ENCODE assay signal across 1 cellular context in genomic region chr17:62562656-62563055, GRCh38.
TF ChIP-seq lines count a peak whose summit lies in the region.

No MANE protein-coding gene starts in this region.

TF ChIP-seq in HEK293, 187 proteins besides CTCF, POLR2A, EP300 and RAD21 (continued from another document):
- TF ChIP-seq, protein P1, sequence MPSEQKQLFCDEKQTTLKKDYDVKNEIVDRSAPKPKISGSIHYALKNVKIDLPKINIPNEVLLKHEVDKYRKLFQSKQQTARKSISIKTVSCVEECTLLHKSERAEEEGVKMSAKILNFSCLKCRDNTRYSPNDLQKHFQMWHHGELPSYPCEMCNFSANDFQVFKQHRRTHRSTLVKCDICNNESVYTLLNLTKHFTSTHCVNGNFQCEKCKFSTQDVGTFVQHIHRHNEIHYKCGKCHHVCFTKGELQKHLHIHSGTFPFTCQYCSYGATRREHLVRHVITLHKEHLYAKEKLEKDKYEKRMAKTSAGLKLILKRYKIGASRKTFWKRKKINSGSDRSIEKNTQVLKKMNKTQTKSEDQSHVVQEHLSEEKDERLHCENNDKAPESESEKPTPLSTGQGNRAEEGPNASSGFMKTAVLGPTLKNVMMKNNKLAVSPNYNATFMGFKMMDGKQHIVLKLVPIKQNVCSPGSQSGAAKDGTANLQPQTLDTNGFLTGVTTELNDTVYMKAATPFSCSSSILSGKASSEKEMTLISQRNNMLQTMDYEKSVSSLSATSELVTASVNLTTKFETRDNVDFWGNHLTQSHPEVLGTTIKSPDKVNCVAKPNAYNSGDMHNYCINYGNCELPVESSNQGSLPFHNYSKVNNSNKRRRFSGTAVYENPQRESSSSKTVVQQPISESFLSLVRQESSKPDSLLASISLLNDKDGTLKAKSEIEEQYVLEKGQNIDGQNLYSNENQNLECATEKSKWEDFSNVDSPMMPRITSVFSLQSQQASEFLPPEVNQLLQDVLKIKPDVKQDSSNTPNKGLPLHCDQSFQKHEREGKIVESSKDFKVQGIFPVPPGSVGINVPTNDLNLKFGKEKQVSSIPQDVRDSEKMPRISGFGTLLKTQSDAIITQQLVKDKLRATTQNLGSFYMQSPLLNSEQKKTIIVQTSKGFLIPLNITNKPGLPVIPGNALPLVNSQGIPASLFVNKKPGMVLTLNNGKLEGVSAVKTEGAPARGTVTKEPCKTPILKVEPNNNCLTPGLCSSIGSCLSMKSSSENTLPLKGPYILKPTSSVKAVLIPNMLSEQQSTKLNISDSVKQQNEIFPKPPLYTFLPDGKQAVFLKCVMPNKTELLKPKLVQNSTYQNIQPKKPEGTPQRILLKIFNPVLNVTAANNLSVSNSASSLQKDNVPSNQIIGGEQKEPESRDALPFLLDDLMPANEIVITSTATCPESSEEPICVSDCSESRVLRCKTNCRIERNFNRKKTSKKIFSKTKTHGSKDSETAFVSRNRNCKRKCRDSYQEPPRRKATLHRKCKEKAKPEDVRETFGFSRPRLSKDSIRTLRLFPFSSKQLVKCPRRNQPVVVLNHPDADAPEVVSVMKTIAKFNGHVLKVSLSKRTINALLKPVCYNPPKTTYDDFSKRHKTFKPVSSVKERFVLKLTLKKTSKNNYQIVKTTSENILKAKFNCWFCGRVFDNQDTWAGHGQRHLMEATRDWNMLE (tag by site-specific recombination; conservative IDR thresholded peaks at IDR 0.05; ENCODE audit: low read depth), result no peak
- peak; percentile 7; the same call in 1 of the 2 replicates for TF ChIP-seq GLIS1 (tag by site-specific recombination; IDR thresholded peaks at IDR 0.05)
- no peak for TF ChIP-seq OVOL3 (tag by site-specific recombination; IDR thresholded peaks at IDR 0.05)
- peak; percentile 59; the same call in 1 of the 2 replicates for TF ChIP-seq ZNF449 (tag by site-specific recombination; IDR thresholded peaks at IDR 0.05)
- TF ChIP-seq ZSCAN18 (tag by site-specific recombination; IDR thresholded peaks at IDR 0.05), result no peak
- no peak for TF ChIP-seq ZNF274 (IDR thresholded peaks at IDR 0.05; ENCODE audit: low read length)
- TF ChIP-seq ZNF274 (tag by site-specific recombination; IDR thresholded peaks at IDR 0.05; ENCODE audit: borderline replicate concordance), result no peak
- no peak for TF ChIP-seq ZNF639 (tag by site-specific recombination; IDR thresholded peaks at IDR 0.05)
- TF ChIP-seq ZNF530 (tag by site-specific recombination; IDR thresholded peaks at IDR 0.05; ENCODE audit: low read depth), result no peak
- no peak for TF ChIP-seq ZNF654 (tag by site-specific recombination; IDR thresholded peaks at IDR 0.05; ENCODE audit: low read depth)
- peak; percentile 41; the same call in 1 of the 2 replicates for TF ChIP-seq WT1 (tag by site-specific recombination; IDR thresholded peaks at IDR 0.05)
- no peak for TF ChIP-seq ZBTB21 (tag by site-specific recombination; IDR thresholded peaks at IDR 0.05)
- TF ChIP-seq SETDB1 (IDR thresholded peaks at IDR 0.05; ENCODE audit: insufficient read length, low read length), result peak; percentile 38
- no peak for TF ChIP-seq PRDM4 (tag by site-specific recombination; IDR thresholded peaks at IDR 0.05)
- TF ChIP-seq, protein P2, sequence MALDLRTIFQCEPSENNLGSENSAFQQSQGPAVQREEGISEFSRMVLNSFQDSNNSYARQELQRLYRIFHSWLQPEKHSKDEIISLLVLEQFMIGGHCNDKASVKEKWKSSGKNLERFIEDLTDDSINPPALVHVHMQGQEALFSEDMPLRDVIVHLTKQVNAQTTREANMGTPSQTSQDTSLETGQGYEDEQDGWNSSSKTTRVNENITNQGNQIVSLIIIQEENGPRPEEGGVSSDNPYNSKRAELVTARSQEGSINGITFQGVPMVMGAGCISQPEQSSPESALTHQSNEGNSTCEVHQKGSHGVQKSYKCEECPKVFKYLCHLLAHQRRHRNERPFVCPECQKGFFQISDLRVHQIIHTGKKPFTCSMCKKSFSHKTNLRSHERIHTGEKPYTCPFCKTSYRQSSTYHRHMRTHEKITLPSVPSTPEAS (tag by site-specific recombination; IDR thresholded peaks at IDR 0.05), result no peak
- TF ChIP-seq, protein P3, sequence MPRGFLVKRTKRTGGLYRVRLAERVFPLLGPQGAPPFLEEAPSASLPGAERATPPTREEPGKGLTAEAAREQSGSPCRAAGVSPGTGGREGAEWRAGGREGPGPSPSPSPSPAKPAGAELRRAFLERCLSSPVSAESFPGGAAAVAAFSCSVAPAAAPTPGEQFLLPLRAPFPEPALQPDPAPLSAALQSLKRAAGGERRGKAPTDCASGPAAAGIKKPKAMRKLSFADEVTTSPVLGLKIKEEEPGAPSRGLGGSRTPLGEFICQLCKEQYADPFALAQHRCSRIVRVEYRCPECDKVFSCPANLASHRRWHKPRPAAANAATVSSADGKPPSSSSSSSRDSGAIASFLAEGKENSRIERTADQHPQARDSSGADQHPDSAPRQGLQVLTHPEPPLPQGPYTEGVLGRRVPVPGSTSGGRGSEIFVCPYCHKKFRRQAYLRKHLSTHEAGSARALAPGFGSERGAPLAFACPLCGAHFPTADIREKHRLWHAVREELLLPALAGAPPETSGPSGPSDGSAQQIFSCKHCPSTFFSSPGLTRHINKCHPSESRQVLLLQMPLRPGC (tag by site-specific recombination; IDR thresholded peaks at IDR 0.05), result no peak
- TF ChIP-seq ZNF48 (tag by site-specific recombination; IDR thresholded peaks at IDR 0.05), result no peak
- no peak for TF ChIP-seq GLIS2 (tag by site-specific recombination; IDR thresholded peaks at IDR 0.05)
- TF ChIP-seq REST (tag by site-specific recombination; IDR thresholded peaks at IDR 0.05), result no peak
- TF ChIP-seq EGR2 (tag by site-specific recombination; IDR thresholded peaks at IDR 0.05; ENCODE audit: low read depth), result no peak
- TF ChIP-seq ZNF146 (tag by site-specific recombination; IDR thresholded peaks at IDR 0.05), result 0 out of 2 replicates have a peak, but pooled peaks have one; percentile 5
- no peak for TF ChIP-seq IKZF3 (tag by site-specific recombination; IDR thresholded peaks at IDR 0.05)
- TF ChIP-seq ZNF211 (tag by site-specific recombination; IDR thresholded peaks at IDR 0.05; ENCODE audit: low read depth), result no peak
